ENCODE assay signal across 1 cellular context in the genomic region with DNA sequence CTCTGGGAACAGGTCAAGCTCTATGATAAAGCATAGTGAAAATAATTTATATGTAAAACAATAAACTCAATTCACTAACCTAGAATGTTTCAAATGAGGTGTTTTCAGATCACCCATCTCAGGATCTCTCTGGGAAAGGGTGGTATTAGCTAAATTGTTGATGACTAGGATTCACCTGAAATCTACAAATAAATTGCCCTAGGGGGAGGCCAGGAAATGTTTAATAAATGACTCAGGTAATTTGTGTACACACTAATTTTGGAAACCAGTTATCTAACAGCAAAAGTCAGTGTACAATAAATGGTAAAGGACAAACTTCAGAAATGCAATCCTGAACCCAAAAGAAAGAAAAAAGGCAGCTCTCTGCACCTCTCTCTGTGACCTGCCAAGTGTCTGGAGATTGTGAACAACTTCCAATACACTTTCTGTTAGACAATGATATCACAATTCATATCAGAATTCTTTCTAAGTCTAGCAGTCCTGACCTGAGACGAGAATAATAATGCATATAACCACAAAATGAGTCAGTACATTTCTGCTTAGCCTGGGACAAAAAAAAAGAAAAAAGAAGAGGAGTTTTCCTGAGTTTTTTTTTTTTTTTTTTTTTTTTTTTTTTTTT.
TF ChIP-seq lines count a peak whose summit lies in the region.

No MANE protein-coding gene starts in this region.

TF ChIP-seq in GM23338, 12 proteins besides CTCF, POLR2A, EP300 and RAD21 (continued from another document):
- TF ChIP-seq CREB1 (CRISPR knock-in tag; IDR thresholded peaks at IDR 0.05; ENCODE audit: low read depth): no peak
- TF ChIP-seq, protein P1, sequence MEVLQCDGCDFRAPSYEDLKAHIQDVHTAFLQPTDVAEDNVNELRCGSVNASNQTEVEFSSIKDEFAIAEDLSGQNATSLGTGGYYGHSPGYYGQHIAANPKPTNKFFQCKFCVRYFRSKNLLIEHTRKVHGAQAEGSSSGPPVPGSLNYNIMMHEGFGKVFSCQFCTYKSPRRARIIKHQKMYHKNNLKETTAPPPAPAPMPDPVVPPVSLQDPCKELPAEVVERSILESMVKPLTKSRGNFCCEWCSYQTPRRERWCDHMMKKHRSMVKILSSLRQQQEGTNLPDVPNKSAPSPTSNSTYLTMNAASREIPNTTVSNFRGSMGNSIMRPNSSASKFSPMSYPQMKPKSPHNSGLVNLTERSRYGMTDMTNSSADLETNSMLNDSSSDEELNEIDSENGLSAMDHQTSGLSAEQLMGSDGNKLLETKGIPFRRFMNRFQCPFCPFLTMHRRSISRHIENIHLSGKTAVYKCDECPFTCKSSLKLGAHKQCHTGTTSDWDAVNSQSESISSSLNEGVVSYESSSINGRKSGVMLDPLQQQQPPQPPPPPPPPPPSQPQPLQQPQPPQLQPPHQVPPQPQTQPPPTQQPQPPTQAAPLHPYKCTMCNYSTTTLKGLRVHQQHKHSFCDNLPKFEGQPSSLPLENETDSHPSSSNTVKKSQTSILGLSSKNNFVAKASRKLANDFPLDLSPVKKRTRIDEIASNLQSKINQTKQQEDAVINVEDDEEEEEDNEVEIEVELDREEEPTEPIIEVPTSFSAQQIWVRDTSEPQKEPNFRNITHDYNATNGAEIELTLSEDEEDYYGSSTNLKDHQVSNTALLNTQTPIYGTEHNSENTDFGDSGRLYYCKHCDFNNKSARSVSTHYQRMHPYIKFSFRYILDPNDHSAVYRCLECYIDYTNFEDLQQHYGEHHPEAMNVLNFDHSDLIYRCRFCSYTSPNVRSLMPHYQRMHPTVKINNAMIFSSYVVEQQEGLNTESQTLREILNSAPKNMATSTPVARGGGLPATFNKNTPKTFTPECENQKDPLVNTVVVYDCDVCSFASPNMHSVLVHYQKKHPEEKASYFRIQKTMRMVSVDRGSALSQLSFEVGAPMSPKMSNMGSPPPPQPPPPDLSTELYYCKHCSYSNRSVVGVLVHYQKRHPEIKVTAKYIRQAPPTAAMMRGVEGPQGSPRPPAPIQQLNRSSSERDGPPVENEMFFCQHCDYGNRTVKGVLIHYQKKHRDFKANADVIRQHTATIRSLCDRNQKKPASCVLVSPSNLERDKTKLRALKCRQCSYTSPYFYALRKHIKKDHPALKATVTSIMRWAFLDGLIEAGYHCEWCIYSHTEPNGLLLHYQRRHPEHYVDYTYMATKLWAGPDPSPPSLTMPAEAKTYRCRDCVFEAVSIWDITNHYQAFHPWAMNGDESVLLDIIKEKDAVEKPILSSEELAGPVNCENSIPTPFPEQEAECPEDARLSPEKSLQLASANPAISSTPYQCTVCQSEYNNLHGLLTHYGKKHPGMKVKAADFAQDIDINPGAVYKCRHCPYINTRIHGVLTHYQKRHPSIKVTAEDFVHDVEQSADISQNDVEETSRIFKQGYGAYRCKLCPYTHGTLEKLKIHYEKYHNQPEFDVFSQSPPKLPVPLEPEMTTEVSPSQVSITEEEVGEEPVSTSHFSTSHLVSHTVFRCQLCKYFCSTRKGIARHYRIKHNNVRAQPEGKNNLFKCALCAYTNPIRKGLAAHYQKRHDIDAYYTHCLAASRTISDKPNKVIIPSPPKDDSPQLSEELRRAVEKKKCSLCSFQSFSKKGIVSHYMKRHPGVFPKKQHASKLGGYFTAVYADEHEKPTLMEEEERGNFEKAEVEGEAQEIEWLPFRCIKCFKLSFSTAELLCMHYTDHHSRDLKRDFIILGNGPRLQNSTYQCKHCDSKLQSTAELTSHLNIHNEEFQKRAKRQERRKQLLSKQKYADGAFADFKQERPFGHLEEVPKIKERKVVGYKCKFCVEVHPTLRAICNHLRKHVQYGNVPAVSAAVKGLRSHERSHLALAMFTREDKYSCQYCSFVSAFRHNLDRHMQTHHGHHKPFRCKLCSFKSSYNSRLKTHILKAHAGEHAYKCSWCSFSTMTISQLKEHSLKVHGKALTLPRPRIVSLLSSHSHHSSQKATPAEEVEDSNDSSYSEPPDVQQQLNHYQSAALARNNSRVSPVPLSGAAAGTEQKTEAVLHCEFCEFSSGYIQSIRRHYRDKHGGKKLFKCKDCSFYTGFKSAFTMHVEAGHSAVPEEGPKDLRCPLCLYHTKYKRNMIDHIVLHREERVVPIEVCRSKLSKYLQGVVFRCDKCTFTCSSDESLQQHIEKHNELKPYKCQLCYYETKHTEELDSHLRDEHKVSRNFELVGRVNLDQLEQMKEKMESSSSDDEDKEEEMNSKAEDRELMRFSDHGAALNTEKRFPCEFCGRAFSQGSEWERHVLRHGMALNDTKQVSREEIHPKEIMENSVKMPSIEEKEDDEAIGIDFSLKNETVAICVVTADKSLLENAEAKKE (CRISPR knock-in tag; IDR thresholded peaks at IDR 0.05): no peak
- no peak for TF ChIP-seq ZNF114 (CRISPR knock-in tag; IDR thresholded peaks at IDR 0.05)
